Comparison of ENCODE assay signal across 16 cellular contexts in the genomic region with DNA sequence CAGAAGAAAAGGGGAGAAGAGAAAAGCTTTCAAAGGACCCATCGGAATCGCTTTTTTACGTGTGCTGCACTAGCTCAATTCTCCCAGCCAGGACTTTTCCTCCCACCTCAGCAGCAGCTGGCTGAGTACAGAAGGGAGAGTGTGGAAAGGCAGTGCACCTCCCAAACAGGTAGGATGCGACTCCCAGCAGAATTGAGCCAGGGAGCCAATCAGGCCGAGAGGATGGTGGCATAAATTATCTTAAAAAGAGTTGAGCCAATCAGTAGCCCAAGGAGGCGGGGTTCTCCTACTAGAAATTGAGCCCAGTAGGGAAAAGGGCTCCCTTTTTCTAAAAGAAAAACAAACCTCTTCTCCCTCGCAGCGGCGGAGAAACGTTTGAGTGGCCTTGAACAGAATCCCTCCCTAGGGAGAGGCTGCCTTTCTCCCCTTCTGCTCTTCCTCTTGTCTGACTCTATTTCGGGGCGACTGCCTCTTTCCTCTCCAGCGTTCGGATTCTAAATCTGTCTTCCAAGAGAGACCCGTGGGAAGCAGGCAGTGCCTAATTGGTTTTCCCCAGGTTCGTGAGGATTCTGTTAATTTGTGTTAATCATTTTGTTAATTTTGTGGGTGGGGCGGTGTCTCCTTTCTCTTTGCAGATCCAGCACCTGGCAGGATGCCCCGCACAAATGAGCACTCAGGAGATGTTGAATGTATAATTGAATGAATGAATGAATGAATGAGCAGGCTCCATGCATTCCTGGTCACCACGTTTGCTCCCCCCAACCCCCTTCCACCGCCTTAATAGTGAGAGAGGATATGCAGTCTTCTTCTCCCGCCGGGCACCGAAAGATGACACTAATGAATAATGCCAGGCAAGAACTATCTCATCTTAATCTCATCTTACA. TPM values are rescaled to one million over a fixed set of nuclear protein-coding genes. Genes with fewer than 3 reads are reported as not detected.
DNase-seq lines count a peak whose midpoint lies in the region; ATAC-seq and TF ChIP-seq lines count a peak whose summit lies in the region.
"Had no signal": no experiment of that assay in that cellular context is flagged by ENCODE, and none has a peak within 500 bp of the region (broad histone marks: within the 10 kb centered on the region; RNA-seq: fewer than 3 reads in every experiment).

Gene GABRG1, minus strand, starts transcription at position 183 of the 884 bp plus-strand sequence. Its CDS starts 141 bp downstream, at position 42.

- no peak within 1 kb of the TSS for H3K27ac ChIP-seq in right cardiac atrium (ENCODE audit: low read length)
- H3K27ac ChIP-seq: brain microvascular endothelial cell, psoas muscle, RWPE1, testis, VCaP had no signal

- peak in 2 of 3 donors; percentile 6 to 10 for DNase-seq in right cardiac atrium
- no peak for DNase-seq in Right ventricle myocardium superior
- DNase-seq in ecto neural progenitor cell (ENCODE audit: low spot score): peak; percentile 58
- peak; percentile 62 for DNase-seq in middle frontal gyrus (ENCODE audit: extremely low spot score, low spot score)
- no peak for DNase-seq in BE2C
- no peak for DNase-seq in MV-4-11 (lab: John Stamatoyannopoulos, UW)
- no peak for DNase-seq in activated CD4-positive, CD25-positive, alpha-beta regulatory T cell (lab: John Stamatoyannopoulos, UW)
- DNase-seq: activated T-cell treated with anti-CD3 and anti-CD28 coated beads for 4 hours, brain microvascular endothelial cell, kidney glomerular epithelial cell, NCI-H1694, psoas muscle had no signal

- 9% methylated on average over 23 of the region's 23 CpGs for WGBS in right cardiac atrium

- no peaks in the 10 kb centered on the region for H3K36me3 ChIP-seq in BE2C
- H3K36me3 ChIP-seq: brain microvascular endothelial cell had no signal

- ATAC-seq in right cardiac atrium: no peak
- no peak for ATAC-seq in Right ventricle myocardium superior (ENCODE audit: poor library complexity)
- no peak for ATAC-seq in GM18909 (IDR thresholded peaks at IDR 0.05; ENCODE audit: poor library complexity, unreplicated experiment)
- ATAC-seq: psoas muscle had no signal

- intact Hi-C loops in right cardiac atrium (cut with DNase I) (no loop called here), Right ventricle myocardium superior (cut with DNase I) (no loop called here)

- peak within 1 kb of the TSS; percentile 16 for H3K4me3 ChIP-seq in right cardiac atrium (ENCODE audit: low read length)
- H3K4me3 ChIP-seq in BE2C (ENCODE audit: low read depth, low read length): no peak within 1 kb of the TSS
- H3K4me3 ChIP-seq: psoas muscle, testis had no signal

- H3K9me3 ChIP-seq in right cardiac atrium (ENCODE audit: control insufficient read depth, low read length) (no peaks in the 10 kb centered on the region), BE2C (no peaks in the 10 kb centered on the region)
- H3K9me3 ChIP-seq: testis had no signal

- H3K4me1 ChIP-seq in right cardiac atrium (ENCODE audit: control insufficient read depth, insufficient read depth, low read length) (peaks cover 2% of the 10 kb centered on the region), BE2C (no peaks in the 10 kb centered on the region)
- H3K4me1 ChIP-seq: psoas muscle, testis had no signal

- TF ChIP-seq CTCF in BE2C (IDR thresholded peaks at IDR 0.05; ENCODE audit: low read depth, low read length): no peak

- no peaks in the 10 kb centered on the region for H3K27me3 ChIP-seq in right cardiac atrium (ENCODE audit: control insufficient read depth, insufficient read depth)
- H3K27me3 ChIP-seq in BE2C: peaks cover 3% of the 10 kb centered on the region; the same call in 1 of the 2 replicates
- H3K27me3 ChIP-seq: brain microvascular endothelial cell, testis had no signal

RNA-seq across cellular contexts. Expression of gene GABRG1, which starts in this region (rescaled TPM):
- total RNA-seq in right cardiac atrium: not detected
- not detected for polyA plus RNA-seq in right cardiac atrium
- not detected for total RNA-seq in Right ventricle myocardium superior
- 0.15 TPM for polyA plus RNA-seq in BE2C (2012; ENCODE audit: insufficient read depth, insufficient read length, low read depth)
- total RNA-seq: psoas muscle had no signal

Comparison
In these comparisons a context has a peak if more than half of its experiments do, and no peak if none do; other contexts are left out.
1. Peak in DNase-seq and H3K4me3 ChIP-seq in right cardiac atrium; RNA of the gene not detected or under 1 TPM.
2. DNase-seq: peak in ecto neural progenitor cell (single experiment) and middle frontal gyrus (single experiment); none in Right ventricle myocardium superior (single experiment), BE2C (single experiment), MV-4-11 (single experiment) and activated CD4-positive, CD25-positive, alpha-beta regulatory T cell (0 of 4).